ENCODE assay signal across 32 cellular contexts in the genomic region with DNA sequence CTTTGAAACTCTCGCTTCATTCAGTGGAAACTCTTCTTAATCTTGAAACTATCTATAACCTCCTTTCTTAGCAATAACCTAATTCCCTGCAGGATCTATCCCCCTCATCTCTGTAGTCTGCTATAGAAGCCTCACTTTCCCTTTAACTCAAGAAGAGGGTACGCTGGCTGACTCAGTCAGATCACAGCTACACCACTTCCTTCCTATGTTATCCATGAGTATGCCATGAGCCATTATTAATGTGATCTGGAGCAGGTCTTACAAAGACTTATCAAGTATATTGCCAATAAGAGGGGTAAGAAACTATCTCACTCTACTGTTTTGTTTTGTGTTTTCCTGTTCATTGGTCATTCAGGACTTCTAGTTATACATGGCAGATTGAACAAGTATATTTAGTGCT.
"Had no signal": no experiment of that assay in that cellular context is flagged by ENCODE, and none has a peak within 500 bp of the region (broad histone marks: within the 10 kb centered on the region; RNA-seq: fewer than 3 reads in every experiment).

No MANE protein-coding gene starts in this region.

- H3K9me3 ChIP-seq: colonic mucosa, esophagus muscularis mucosa, gastrocnemius medialis, ovary, right atrium auricular region, suprapubic skin, tibial artery, upper lobe of right lung had no signal

- H3K4me3 ChIP-seq: cardiac muscle cell, colonic mucosa, dorsolateral prefrontal cortex, esophagus muscularis mucosa, gastrocnemius medialis, hepatocyte, ovary, right atrium auricular region, smooth muscle cell, suprapubic skin, tibial artery, upper lobe of right lung had no signal

- H3K36me3 ChIP-seq: cardiac muscle cell, colonic mucosa, esophagus muscularis mucosa, gastrocnemius medialis, ovary, right atrium auricular region, suprapubic skin, tibial artery, upper lobe of right lung, WERI-Rb-1 had no signal

- H3K4me1 ChIP-seq: colonic mucosa, upper lobe of right lung had no signal

- ATAC-seq: activated CD4-positive, CD25-positive, alpha-beta regulatory T cell treated with anti-CD3 and anti-CD28 coated beads, Interleukin-2, amount 50 U/mL, for 24 hours; left cardiac atrium; left ventricle myocardium superior; T-helper 17 cell; upper lobe of right lung had no signal

- H3K27me3 ChIP-seq: cardiac muscle cell, colonic mucosa, esophagus muscularis mucosa, hepatocyte, ovary, right atrium auricular region, suprapubic skin, tibial artery, upper lobe of right lung had no signal

- DNase-seq: activated CD4-positive, alpha-beta memory T cell treated with anti-CD3 and anti-CD28 coated beads for 36 hours; activated CD4-positive, alpha-beta T cell treated with anti-CD3 and anti-CD28 coated beads, Interleukin-2, amount 10 ng/mL, durations not matched to agents 24 days and 14 days; activated CD8-positive, alpha-beta memory T cell treated with anti-CD3 and anti-CD28 coated beads, Interleukin-2, amount 50 U/mL, for 4 hours; activated gamma-delta T cell; activated naive CD4-positive, alpha-beta T cell treated with anti-CD3 and anti-CD28 coated beads, Interleukin-2, amount 10 ng/mL, durations not matched to agents 7 days and 5 days; activated T-cell treated with anti-CD3 and anti-CD28 coated beads, Interleukin-2, amount 50 U/mL, for 1 hour; amygdala; cerebellar nuclear complex; colonic mucosa; dorsolateral prefrontal cortex; effector memory CD4-positive, alpha-beta T cell; gastrocnemius medialis; left cardiac atrium; left ventricle myocardium superior; naive B cell; nephron progenitor cell; ovary; stimulated activated CD4-positive, alpha-beta T cell treated with anti-CD3 and anti-CD28 coated beads, Interleukin-1b, Interleukin-23, amount 100 ng/mL, for 48 hours; stimulated activated CD4-positive, alpha-beta T cell treated with anti-CD3 and anti-CD28 coated beads, Interleukin-4, amount 100 ng/mL, for 4 hours; stimulated activated naive CD4-positive, alpha-beta T cell; T-helper 17 cell; T1000; tibial artery; upper lobe of right lung; WERI-Rb-1 had no signal

- H3K27ac ChIP-seq: cardiac muscle cell, colonic mucosa, dorsolateral prefrontal cortex, esophagus muscularis mucosa, gastrocnemius medialis, hepatocyte, ovary, right atrium auricular region, suprapubic skin, tibial artery, upper lobe of right lung, WERI-Rb-1 had no signal
